In the genomic region with DNA sequence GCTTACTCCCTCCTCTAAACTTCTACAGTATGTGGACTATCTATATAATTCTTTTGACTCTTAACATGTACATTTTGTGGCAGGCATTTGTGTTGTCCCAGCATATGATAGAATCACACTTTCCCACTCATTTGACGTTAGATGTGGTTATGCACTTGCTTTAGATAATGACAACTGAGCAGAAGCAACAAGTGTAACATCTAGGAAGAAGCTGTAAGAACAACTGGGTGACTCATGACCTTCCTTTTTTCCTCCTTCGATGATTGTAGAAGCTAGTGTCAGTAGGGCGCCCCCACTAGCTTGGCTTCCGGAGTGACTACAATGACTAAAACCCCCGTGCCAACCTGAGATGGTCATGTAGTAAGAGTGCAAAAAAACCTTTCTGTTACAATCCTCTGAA, we compare ENCODE assay signal across 9 cellular contexts.
DNase-seq lines count a peak whose midpoint lies in the region; ATAC-seq and TF ChIP-seq lines count a peak whose summit lies in the region.
"Had no signal": no experiment of that assay in that cellular context is flagged by ENCODE, and none has a peak within 500 bp of the region (broad histone marks: within the 10 kb centered on the region; RNA-seq: fewer than 3 reads in every experiment).

No MANE protein-coding gene starts in this region.

- no peaks in the 10 kb centered on the region for H3K36me3 ChIP-seq in HEK293 (ENCODE audit: control insufficient read depth in 2 of 2, insufficient read depth in 1 of 2, low read length in 2 of 2)

- peak overlapping the region; percentile 60 for H3K27ac Mint-ChIP-seq in activated CD4-positive, alpha-beta T cell treated with anti-CD3 and anti-CD28 coated beads, Interleukin-2, amount 10 ng/mL, durations not matched to agents 7 days and 5 days

- H3K4me3 Mint-ChIP-seq in activated CD4-positive, alpha-beta T cell treated with anti-CD3 and anti-CD28 coated beads, Interleukin-2, amount 10 ng/mL, durations not matched to agents 7 days and 5 days, result no peak overlapping the region

- peak; percentile 40 for DNase-seq in activated CD4-positive, alpha-beta T cell treated with anti-CD3 and anti-CD28 coated beads, Interleukin-2, amount 10 ng/mL, durations not matched to agents 7 days and 5 days
- peak; percentile 47 for DNase-seq in activated naive CD8-positive, alpha-beta T cell treated with anti-CD3 and anti-CD28 coated beads, Interleukin-2, amount 50 U/mL, for 16 hours (ENCODE audit: low read depth, low spot score)
- DNase-seq in stimulated activated CD4-positive, alpha-beta T cell treated with anti-CD3 and anti-CD28 coated beads, TNF-alpha, amount 100 ng/mL, for 48 hours (ENCODE audit: low read depth in 3 of 3), result peak; percentile 46 to 70 (median 54)
- DNase-seq in NCI-H2107 (lab: John Stamatoyannopoulos, UW), result no peak
- no peak for DNase-seq in D341Med (ENCODE audit: low spot score)
- DNase-seq in NCI-H1436 (lab: John Stamatoyannopoulos, UW), result no peak
- DNase-seq: Calu3 had no signal

- no peak for TF ChIP-seq CTCF in HEK293 (tag by site-specific recombination; IDR thresholded peaks at IDR 0.05)

- H3K9me3 Mint-ChIP-seq in activated CD4-positive, alpha-beta T cell treated with anti-CD3 and anti-CD28 coated beads, Interleukin-2, amount 10 ng/mL, durations not matched to agents 7 days and 5 days, result no peaks in the 10 kb centered on the region

- peaks cover 48% of the 10 kb centered on the region for H3K4me1 Mint-ChIP-seq in activated CD4-positive, alpha-beta T cell treated with anti-CD3 and anti-CD28 coated beads, Interleukin-2, amount 10 ng/mL, durations not matched to agents 7 days and 5 days

- CTCF ChIA-PET in HEK293 (lab: Yijun Ruan, JAX), result no interaction called here
- CTCF ChIA-PET in activated CD4-positive, alpha-beta T cell treated with anti-CD3 and anti-CD28 coated beads, Interleukin-2, amount 10 ng/mL, durations not matched to agents 7 days and 5 days (lab: Charles Lee), result interaction anchor here (0.6 to 1.2 kb wide), 6 partner anchors 9 to 170 kb away, joined by 3 to 4 read pairs (median 4); no protein-coding TSS in a partner anchor

- no peak for ATAC-seq in GM18858 (IDR thresholded peaks at IDR 0.05; ENCODE audit: unreplicated experiment)

- POLR2A ChIA-PET in HEK293 (lab: Yijun Ruan, JAX), result no interaction called here
- POLR2A ChIA-PET in activated CD4-positive, alpha-beta T cell treated with anti-CD3 and anti-CD28 coated beads, Interleukin-2, amount 10 ng/mL, durations not matched to agents 7 days and 5 days (lab: Charles Lee), result interaction anchor here (0.6 kb wide), 1 partner anchor 16 kb away, joined by 5 read pairs; no protein-coding TSS in a partner anchor

- H3K27me3 Mint-ChIP-seq in activated CD4-positive, alpha-beta T cell treated with anti-CD3 and anti-CD28 coated beads, Interleukin-2, amount 10 ng/mL, durations not matched to agents 7 days and 5 days, result no peaks in the 10 kb centered on the region

- no peak overlapping the region for H3K27ac ChIP-seq in HEK293 (ENCODE audit: extremely low read depth, low read depth, low read length)

- H3K4me1 ChIP-seq in HEK293 (ENCODE audit: control insufficient read depth, insufficient read depth, low read length), result no peaks in the 10 kb centered on the region

- H3K4me3 ChIP-seq in HEK293 (ENCODE audit: low read depth, low read length), result no peak overlapping the region

- H3K36me3 Mint-ChIP-seq in activated CD4-positive, alpha-beta T cell treated with anti-CD3 and anti-CD28 coated beads, Interleukin-2, amount 10 ng/mL, durations not matched to agents 7 days and 5 days (ENCODE audit: low read depth), result no peaks in the 10 kb centered on the region

- no peaks in the 10 kb centered on the region for H3K9me3 ChIP-seq in HEK293 (ENCODE audit: control insufficient read depth, insufficient read depth, low read depth, low read length)

TF ChIP-seq in HEK293, 187 proteins besides CTCF, POLR2A, EP300 and RAD21:
- TF ChIP-seq PRDM2 (tag by site-specific recombination; IDR thresholded peaks at IDR 0.05; ENCODE audit: borderline replicate concordance) (no peak), SCRT2 (tag by site-specific recombination; IDR thresholded peaks at IDR 0.05) (peak; percentile 85)

Comparison
In these comparisons a context has a peak if more than half of its experiments do, and no peak if none do; other contexts are left out.
1. DNase-seq: peak in activated CD4-positive, alpha-beta T cell treated with anti-CD3 and anti-CD28 coated beads, Interleukin-2, amount 10 ng/mL, durations not matched to agents 7 days and 5 days (single experiment), activated naive CD8-positive, alpha-beta T cell treated with anti-CD3 and anti-CD28 coated beads, Interleukin-2, amount 50 U/mL, for 16 hours (single experiment) and stimulated activated CD4-positive, alpha-beta T cell treated with anti-CD3 and anti-CD28 coated beads, TNF-alpha, amount 100 ng/mL, for 48 hours (3 of 3); none in NCI-H2107 (single experiment), D341Med (single experiment) and NCI-H1436 (single experiment).